8 cellular contexts compared by ENCODE assay signal in the genomic region with DNA sequence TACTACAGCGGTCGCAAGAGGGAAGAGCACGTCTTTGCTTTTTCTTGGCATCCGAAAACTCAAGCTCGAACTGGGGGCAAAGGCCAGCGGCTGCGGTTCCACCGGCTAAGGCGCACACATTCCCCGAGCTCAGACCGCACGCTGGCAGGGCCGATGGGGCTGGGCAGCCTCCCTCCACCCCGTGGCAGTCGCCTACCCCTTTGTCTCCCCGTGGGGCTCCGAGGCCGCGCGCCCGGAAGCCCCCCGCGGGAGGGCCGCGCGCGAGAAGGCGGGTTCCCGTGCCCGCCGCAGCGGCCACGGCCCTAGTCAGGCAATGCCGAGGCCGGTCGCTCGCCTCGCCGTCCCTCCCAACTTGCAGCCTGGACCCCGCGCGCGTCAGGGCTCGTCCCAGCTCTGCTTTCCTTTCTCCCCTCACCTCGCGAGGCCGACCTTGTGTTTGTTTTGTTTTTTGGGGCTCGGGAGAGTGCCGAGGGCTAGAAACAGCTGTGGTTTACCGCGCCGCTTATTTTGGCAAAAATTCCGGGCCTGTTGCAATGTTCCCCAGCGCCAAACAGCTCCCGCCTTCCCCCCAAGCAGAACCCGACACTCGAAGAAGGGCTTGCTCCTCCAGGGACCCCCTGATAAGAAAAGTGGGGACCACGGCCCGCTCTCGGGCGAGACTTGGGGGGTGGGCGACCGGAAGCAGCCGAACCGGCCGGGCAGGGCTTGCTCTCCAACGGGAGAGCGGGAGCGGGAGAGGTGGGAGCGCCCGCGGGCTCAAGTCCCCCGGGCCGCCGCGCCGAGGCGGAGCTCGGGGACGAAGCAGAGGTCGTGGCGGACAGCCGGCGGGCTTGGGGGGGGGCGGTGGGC. TPM values are rescaled to one million over a fixed set of nuclear protein-coding genes. Genes with fewer than 3 reads are reported as not detected.
DNase-seq lines count a peak whose midpoint lies in the region; ATAC-seq and TF ChIP-seq lines count a peak whose summit lies in the region.

No MANE protein-coding gene starts in this region.

- H3K4me1 ChIP-seq in CD4-positive, alpha-beta memory T cell (ENCODE audit: insufficient read depth, low read length): peaks cover 36% of the 10 kb centered on the region
- H3K4me1 ChIP-seq in Loucy (ENCODE audit: insufficient read depth, low read length, poor library complexity, severe bottlenecking) (peaks cover 30% of the 10 kb centered on the region), ascending aorta (peaks cover 0 to 11% of the 10 kb centered on the region in 2 donors)

- H3K4me3 Mint-ChIP-seq in CD4-positive, alpha-beta memory T cell: peak overlapping the region; percentile 85 to 99 (median 92)

- H4K20me1 ChIP-seq in Loucy (ENCODE audit: insufficient read depth, low read length, poor library complexity, severe bottlenecking): peaks cover 17% of the 10 kb centered on the region

- H2AFZ ChIP-seq in Loucy (ENCODE audit: low read length): peak overlapping the region; percentile 82

- H3K27me3 ChIP-seq in CD4-positive, alpha-beta memory T cell (ENCODE audit: insufficient read depth, low read length): no peaks in the 10 kb centered on the region
- no peaks in the 10 kb centered on the region for H3K27me3 ChIP-seq in Loucy (ENCODE audit: insufficient read depth, low read length, poor library complexity, severe bottlenecking)
- H3K27me3 ChIP-seq in ascending aorta: no peaks in the 10 kb centered on the region

- peak overlapping the region; percentile 93 for H3K4me2 ChIP-seq in Loucy (ENCODE audit: low read depth, low read length, poor library complexity, severe bottlenecking)

- CTCF ChIA-PET in CD4-positive, alpha-beta memory T cell (lab: Charles Lee; ENCODE audit: partially characterized antibody): interaction anchor here (0.7 to 5.4 kb wide), 24 partner anchors 8 to 587 kb away, joined by 3 to 60 read pairs (median 4); a partner anchor contains a TSS

- no peaks in the 10 kb centered on the region for H3K27me3 Mint-ChIP-seq in CD4-positive, alpha-beta memory T cell

- peak overlapping the region; percentile 64 to 82 for H3K4me3 ChIP-seq in CD4-positive, alpha-beta memory T cell (ENCODE audit: low read length in 2 of 2)
- H3K4me3 ChIP-seq in Loucy (ENCODE audit: low read length, poor library complexity, severe bottlenecking): peak overlapping the region; percentile 98
- peak overlapping the region; percentile 72 to 98 for H3K4me3 ChIP-seq in ascending aorta

- peaks cover 18 to 48% (median 32%) of the 10 kb centered on the region in 4 donors for H3K4me1 Mint-ChIP-seq in CD4-positive, alpha-beta memory T cell

- H3K9me2 ChIP-seq in Loucy (replicated peaks; ENCODE audit: low read depth, low read length): no peaks in the 10 kb centered on the region

- intact Hi-C loops in CD4-positive, alpha-beta memory T cell (cut with micrococcal nuclease): loop anchor here (1.0 to 5.0 kb wide), 11 partner anchors 66 to 841 kb away; a partner anchor contains a TSS
- intact Hi-C loops in ascending aorta (cut with DNase I): loop anchor here (1.0 to 5.0 kb wide), 6 partner anchors 253 to 874 kb away; a partner anchor contains a TSS

- H3K79me2 ChIP-seq in Loucy (ENCODE audit: insufficient read depth, low read length): peaks cover 51% of the 10 kb centered on the region

- peak overlapping the region; percentile 75 for H3K27ac ChIP-seq in CD4-positive, alpha-beta memory T cell (ENCODE audit: low read depth, low read length)
- peak overlapping the region; percentile 97 to 100 for H3K27ac ChIP-seq in ascending aorta

- DNase-seq in CD4-positive, alpha-beta memory T cell: peak in 4 of 5 donors; percentile 38 to 63 (median 52)
- DNase-seq in T-helper 2 cell (peak; percentile 14 to 80 (median 37)), ascending aorta (ENCODE audit: low spot score in 2 of 2) (peak in 1 of 2 donors; percentile 81), hepatic stellate cell (ENCODE audit: low spot score) (peak; percentile 92), renal cortical epithelial cell (ENCODE audit: low read depth) (peak; percentile 82)

- 0 out of 2 replicates have a peak, but pooled peaks cover 5% of the 10 kb centered on the region for H3F3A ChIP-seq in Loucy (ENCODE audit: low read depth)

- ATAC-seq in GM21360 (IDR thresholded peaks at IDR 0.05; ENCODE audit: unreplicated experiment) (peak; percentile 4), HG02970 (IDR thresholded peaks at IDR 0.05; ENCODE audit: low FRiP score, unreplicated experiment) (no peak)

- H3K9ac ChIP-seq in Loucy (ENCODE audit: low read depth, low read length, poor library complexity, severe bottlenecking): peak overlapping the region; percentile 96

- peak; percentile 24; the same call in 1 of the 2 replicates for TF ChIP-seq CTCF in Loucy (conservative IDR thresholded peaks at IDR 0.05; ENCODE audit: low read length)
- peak in 1 of 3 experiments; percentile 2 for TF ChIP-seq CTCF in ascending aorta (IDR thresholded peaks at IDR 0.05)

- POLR2A ChIA-PET in CD4-positive, alpha-beta memory T cell (lab: Charles Lee; ENCODE audit: partially characterized antibody): interaction anchor here (0.7 to 3.7 kb wide), 25 partner anchors 9 to 1012 kb away, joined by 3 to 52 read pairs (median 5); a partner anchor contains a TSS

- H3K9me3 Mint-ChIP-seq in CD4-positive, alpha-beta memory T cell: no peaks in the 10 kb centered on the region

- peak overlapping the region; percentile 92 to 99 (median 96) for H3K27ac Mint-ChIP-seq in CD4-positive, alpha-beta memory T cell

- peaks cover 6 to 15% of the 10 kb centered on the region in 2 donors for H3K36me3 Mint-ChIP-seq in CD4-positive, alpha-beta memory T cell

- H3K36me3 ChIP-seq in CD4-positive, alpha-beta memory T cell (ENCODE audit: insufficient read depth, low read length): no peaks in the 10 kb centered on the region
- H3K36me3 ChIP-seq in Loucy (ENCODE audit: insufficient read depth, low read length) (no peaks in the 10 kb centered on the region), ascending aorta (no peaks in the 10 kb centered on the region)

- H3K9me3 ChIP-seq in CD4-positive, alpha-beta memory T cell (ENCODE audit: control insufficient read depth in 1 of 2, low read length in 2 of 2): no peaks in the 10 kb centered on the region
- no peaks in the 10 kb centered on the region for H3K9me3 ChIP-seq in Loucy (ENCODE audit: insufficient read depth, low read depth, low read length)
- no peaks in the 10 kb centered on the region for H3K9me3 ChIP-seq in ascending aorta

RNA-seq across cellular contexts. Expression of a gene that starts 0.6 kb away (rescaled TPM):
- total RNA-seq in CD4-positive, alpha-beta memory T cell: 10 to 100 TPM; 15.0 to 16.7 TPM
- 10 to 100 TPM; 14.5 to 14.8 TPM for polyA plus RNA-seq in CD4-positive, alpha-beta memory T cell
- total RNA-seq in ascending aorta: 0.53 TPM
- total RNA-seq in renal cortical epithelial cell: 6.9 and 7.8 TPM in 2 replicates
